Comparison of ENCODE assay signal across 22 cellular contexts in genomic region chr1:104797982-104798381, GRCh38.
DNase-seq lines count a peak whose midpoint lies in the region; ATAC-seq and TF ChIP-seq lines count a peak whose summit lies in the region.
"Had no signal": no experiment of that assay in that cellular context is flagged by ENCODE, and none has a peak within 500 bp of the region (broad histone marks: within the 10 kb centered on the region; RNA-seq: fewer than 3 reads in every experiment).

No MANE protein-coding gene starts in this region.

- H3K4me1 ChIP-seq in Peyer's patch (peaks cover 0 to 7% (median 0%) of the 10 kb centered on the region in 4 donors), SK-N-SH (ENCODE audit: control insufficient read depth in 1 of 2, insufficient read depth in 2 of 2, low read depth in 1 of 2, low read length in 1 of 2) (no peaks in the 10 kb centered on the region)
- H3K4me1 ChIP-seq: BLaER1, HAP-1 had no signal

- H3K27me3 ChIP-seq in Peyer's patch (no peaks in the 10 kb centered on the region), SK-N-SH (ENCODE audit: insufficient read depth) (no peaks in the 10 kb centered on the region)
- H3K27me3 ChIP-seq: BLaER1 had no signal

- DNase-seq in Calu3: peak; percentile 6
- peak; percentile 39 for DNase-seq in HPDE6-E6E7 (ENCODE audit: extremely low spot score)
- DNase-seq in Peyer's patch: no peak
- peak; percentile 59 for DNase-seq in kidney tubule cell (ENCODE audit: low spot score)
- DNase-seq in SK-N-SH: no peak
- no peak for DNase-seq in Right ventricle myocardium superior
- DNase-seq in A172 (ENCODE audit: low spot score): no peak
- DNase-seq: CD4-positive, CD25-positive, alpha-beta regulatory T cell; GOT3; HFFc6; Karpas-422; NCI-H1092 treated with DMSO at 0.1 percent for 48 hours; NCI-H1436 treated with DMSO at 0.1 percent for 48 hours; NCI-H187 treated with DMSO at 0.1 percent for 48 hours; NCI-H524 treated with DMSO at 0.1 percent for 48 hours; NCI-H82; NK-92 treated with Interleukin-12 subunit alpha and Interleukin-12 subunit beta, amount 100 ng/mL, for 24 hours; SIG-M5 had no signal

- 19% methylated on average over 2 of the region's 2 CpGs for WGBS in SK-N-SH (ENCODE audit: low lambda C conversion rate)

- intact Hi-C loops in Calu3 (cut with micrococcal nuclease; ENCODE audit: unreplicated experiment) (no loop called here), Right ventricle myocardium superior (cut with DNase I) (no loop called here)

- H3K27me3 Mint-ChIP-seq in Calu3 (ENCODE audit: unreplicated experiment): no peaks in the 10 kb centered on the region
- H3K27me3 Mint-ChIP-seq: CD4-positive, CD25-positive, alpha-beta regulatory T cell had no signal

- H3K9me2 ChIP-seq in SK-N-SH: no peaks in the 10 kb centered on the region

- H3K27ac ChIP-seq in Peyer's patch (peak overlapping the region in 3 of 4 donors; percentile 25 to 65 (median 30)), SK-N-SH (ENCODE audit: low read depth in 2 of 2, low read length in 1 of 2) (no peak overlapping the region)
- H3K27ac ChIP-seq: BLaER1, SK-N-MC had no signal

- no peaks in the 10 kb centered on the region for H3K36me3 Mint-ChIP-seq in Calu3 (ENCODE audit: insufficient read depth, unreplicated experiment)
- H3K36me3 Mint-ChIP-seq: CD4-positive, CD25-positive, alpha-beta regulatory T cell had no signal

- no peaks in the 10 kb centered on the region for H3K79me2 ChIP-seq in SK-N-SH (ENCODE audit: insufficient read depth)

- no peak overlapping the region for H3K9ac ChIP-seq in SK-N-SH
- H3K9ac ChIP-seq: BLaER1 had no signal

- TF ChIP-seq CTCF in Calu3 (IDR thresholded peaks at IDR 0.05; ENCODE audit: unreplicated experiment) (no peak), Peyer's patch (IDR thresholded peaks at IDR 0.05) (no peak), SK-N-SH (IDR thresholded peaks at IDR 0.05) (no peak)

- no peak for TF ChIP-seq RAD21 in SK-N-SH (IDR thresholded peaks at IDR 0.05; ENCODE audit: low read length)

- H3F3A ChIP-seq in SK-N-SH (replicated peaks; ENCODE audit: insufficient read depth): no peaks in the 10 kb centered on the region

- H3K27ac Mint-ChIP-seq in Calu3 (ENCODE audit: unreplicated experiment): peak overlapping the region; percentile 54
- H3K27ac Mint-ChIP-seq: CD4-positive, CD25-positive, alpha-beta regulatory T cell; HFFc6 had no signal

- no peaks in the 10 kb centered on the region for H4K20me1 ChIP-seq in SK-N-SH (ENCODE audit: insufficient read depth)
- H4K20me1 ChIP-seq: BLaER1 had no signal

- no peaks in the 10 kb centered on the region for H3K4me1 Mint-ChIP-seq in Calu3 (ENCODE audit: low read depth, unreplicated experiment)
- H3K4me1 Mint-ChIP-seq: CD4-positive, CD25-positive, alpha-beta regulatory T cell had no signal

- H3K9me3 ChIP-seq in Peyer's patch (no peaks in the 10 kb centered on the region), SK-N-SH (no peaks in the 10 kb centered on the region; the same call in 1 of the 2 replicates)
- H3K9me3 ChIP-seq: HAP-1 had no signal

- CTCF ChIA-PET in Calu3 (lab: Charles Lee) (no interaction called here), SK-N-SH (lab: Yijun Ruan, JAX) (no interaction called here)

- no peak for TF ChIP-seq POLR2A in Peyer's patch (IDR thresholded peaks at IDR 0.05)

- H3K36me3 ChIP-seq in Peyer's patch (no peaks in the 10 kb centered on the region), SK-N-SH (replicated peaks in 1 of 2; ENCODE audit: control insufficient read depth in 1 of 2, insufficient read depth in 2 of 2, low read length in 1 of 2) (no peaks in the 10 kb centered on the region)
- H3K36me3 ChIP-seq: BLaER1, HAP-1 had no signal

- ATAC-seq in Right ventricle myocardium superior (ENCODE audit: poor library complexity): no peak
- ATAC-seq: GM12878 had no signal

- TF ChIP-seq EP300 in SK-N-SH (IDR thresholded peaks at IDR 0.05; ENCODE audit: borderline replicate concordance in 1 of 2, low read depth in 1 of 2, low read length in 1 of 2): no peak

- H2AFZ ChIP-seq in SK-N-SH (ENCODE audit: low read depth): no peak overlapping the region

- no peak overlapping the region for H3K4me3 ChIP-seq in Peyer's patch
- H3K4me3 ChIP-seq in SK-N-SH (ENCODE audit: low read depth in 2 of 2, low read length in 1 of 2): no peak overlapping the region
- H3K4me3 ChIP-seq: BLaER1, GM12878, HAP-1, SK-N-MC had no signal

- no peak overlapping the region for H3K4me3 Mint-ChIP-seq in Calu3 (ENCODE audit: low read depth, unreplicated experiment)
- H3K4me3 Mint-ChIP-seq: CD4-positive, CD25-positive, alpha-beta regulatory T cell; HFFc6 had no signal

- peaks cover 5% of the 10 kb centered on the region for H3K9me3 Mint-ChIP-seq in Calu3 (ENCODE audit: low read depth, unreplicated experiment)

- BruUV-seq in Calu3 (replicated peaks; lab: Mats Ljungman, UMichigan): no TSS peak

- H3K4me2 ChIP-seq in SK-N-SH: no peak overlapping the region
- H3K4me2 ChIP-seq: BLaER1 had no signal

- POLR2A ChIA-PET in SK-N-SH (lab: Yijun Ruan, JAX): no interaction called here

TF ChIP-seq in SK-N-SH, 30 proteins besides CTCF, POLR2A, EP300 and RAD21:
- TF ChIP-seq FOXM1 (IDR thresholded peaks at IDR 0.05; ENCODE audit: low read depth) (no peak), TEAD4 (IDR thresholded peaks at IDR 0.05; ENCODE audit: borderline replicate concordance, insufficient read depth) (no peak)

Comparison
In these comparisons a context has a peak if more than half of its experiments do, and no peak if none do; other contexts are left out.
1. DNase-seq: peak in Calu3 (single experiment), HPDE6-E6E7 (single experiment) and kidney tubule cell (single experiment); none in Peyer's patch (0 of 3), SK-N-SH (single experiment), Right ventricle myocardium superior (single experiment) and A172 (single experiment).
2. H3K27ac ChIP-seq: peak in Peyer's patch (3 of 4); none in SK-N-SH (0 of 2).